In genomic region chr3:48625600-48625999, GRCh38 we compare ENCODE assay signal across 28 cellular contexts. TPM values are rescaled to one million over a fixed set of nuclear protein-coding genes. Genes with fewer than 3 reads are reported as not detected.
"Had no signal": no experiment of that assay in that cellular context is flagged by ENCODE, and none has a peak within 500 bp of the region (broad histone marks: within the 10 kb centered on the region; RNA-seq: fewer than 3 reads in every experiment).

No MANE protein-coding gene starts in this region.

- H3K27ac ChIP-seq: dorsolateral prefrontal cortex, lower lobe of right lung, psoas muscle, skin epidermis, spleen, thyroid gland, vagina had no signal

- H3K9me3 ChIP-seq: lower lobe of right lung, psoas muscle, spleen, thyroid gland, vagina had no signal

- ATAC-seq: left ventricle myocardium superior; lower lobe of right lung; naive thymus-derived CD8-positive, alpha-beta T cell; psoas muscle; right cardiac atrium; stimulated activated naive CD8-positive, alpha-beta T cell treated with anti-CD3 and anti-CD28 coated beads, Interleukin-15, amount 100 ng/mL, for 72 hours had no signal

- H3K4me3 ChIP-seq: dorsolateral prefrontal cortex, lower lobe of right lung, psoas muscle, skin epidermis, spleen, thyroid gland, vagina had no signal

- H3K27me3 Mint-ChIP-seq: naive thymus-derived CD8-positive, alpha-beta T cell; stimulated activated naive CD8-positive, alpha-beta T cell treated with anti-CD3 and anti-CD28 coated beads, Interleukin-15, amount 100 ng/mL, for 72 hours had no signal

- DNase-seq: dorsolateral prefrontal cortex; effector CD4-positive, alpha-beta T cell; head of caudate nucleus; left ventricle myocardium superior; lower lobe of right lung; naive thymus-derived CD8-positive, alpha-beta T cell; psoas muscle; spleen; stimulated activated naive CD4-positive, alpha-beta T cell; stimulated activated naive CD8-positive, alpha-beta T cell treated with anti-CD3 and anti-CD28 coated beads, Interleukin-15, amount 100 ng/mL, for 72 hours; thyroid gland; trophoblast cell had no signal

- H3K4me3 Mint-ChIP-seq: naive thymus-derived CD8-positive, alpha-beta T cell; neural crest cell; stimulated activated naive CD8-positive, alpha-beta T cell treated with anti-CD3 and anti-CD28 coated beads, Interleukin-15, amount 100 ng/mL, for 72 hours had no signal

- H3K27me3 ChIP-seq: dorsolateral prefrontal cortex, spleen, thyroid gland, vagina had no signal

- H3K9me3 Mint-ChIP-seq: naive thymus-derived CD8-positive, alpha-beta T cell; neural crest cell; stimulated activated naive CD8-positive, alpha-beta T cell treated with anti-CD3 and anti-CD28 coated beads, Interleukin-15, amount 100 ng/mL, for 72 hours had no signal

- H3K4me1 ChIP-seq: lower lobe of right lung, psoas muscle, thyroid gland, vagina had no signal

RNA-seq across cellular contexts. Expression of gene TMEM89, which starts 4.0 kb away (rescaled TPM):
- total RNA-seq: dorsolateral prefrontal cortex; fibroblast of villous mesenchyme; frontal cortex; glomerular endothelial cell; left ventricle myocardium superior; lower lobe of right lung; mesenteric fat pad; myocyte; naive thymus-derived CD8-positive, alpha-beta T cell; osteocyte; psoas muscle; renal cortical epithelial cell; right cardiac atrium; spleen; subcutaneous adipose tissue; temporal lobe; thyroid gland; ureter; vagina had no signal
- polyA plus RNA-seq: esophagus; keratinocyte; naive thymus-derived CD8-positive, alpha-beta T cell; psoas muscle; right cardiac atrium had no signal
